8 cellular contexts compared by ENCODE assay signal in the genomic region with DNA sequence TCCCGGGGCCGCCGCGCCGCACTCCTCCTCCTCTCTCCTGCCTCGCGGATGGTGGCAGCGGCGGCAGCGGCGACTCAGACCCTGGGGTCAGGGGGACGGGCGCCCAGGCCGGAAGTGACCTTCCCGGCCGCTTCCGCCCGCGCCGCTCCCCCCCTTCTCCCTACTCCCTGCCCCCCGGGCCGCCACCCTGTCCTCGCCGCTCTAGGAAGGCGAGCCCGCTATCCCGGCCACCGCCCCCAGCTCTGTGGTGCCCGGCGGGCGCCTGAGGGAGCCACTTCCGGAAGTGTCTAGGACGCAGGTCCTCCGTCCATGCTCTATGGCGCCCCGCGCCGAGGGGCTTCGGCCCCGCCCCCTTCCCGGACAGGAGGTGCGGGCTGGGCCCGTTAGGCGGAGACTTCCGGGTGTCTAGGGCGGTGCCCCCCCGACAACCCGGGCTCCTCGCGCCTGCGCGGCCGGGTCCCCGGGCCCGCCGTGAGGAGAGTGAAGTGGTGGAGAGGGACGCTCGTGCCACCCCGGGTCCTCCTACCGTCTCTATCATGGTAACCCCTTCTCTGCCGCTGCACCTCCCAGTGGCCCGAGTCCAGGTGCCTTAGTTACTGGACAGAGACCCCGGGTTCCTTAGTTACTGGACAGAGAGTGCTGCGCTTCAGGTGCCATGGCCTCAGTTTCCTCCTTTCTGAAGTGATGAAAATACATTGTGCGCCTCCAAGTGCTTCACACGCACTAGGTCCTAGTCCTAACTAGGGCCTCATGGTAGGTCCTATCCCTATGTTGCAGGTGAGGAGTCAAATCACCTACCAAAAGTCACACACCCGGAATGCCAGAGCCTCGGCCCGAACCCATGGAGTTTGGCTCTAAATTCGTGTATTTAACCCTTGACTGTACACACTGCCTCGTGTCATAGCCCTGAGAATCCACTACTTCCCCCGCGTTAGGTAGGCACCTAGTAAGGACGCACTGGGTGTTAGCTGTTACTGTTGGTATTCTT. TPM values are rescaled to one million over a fixed set of nuclear protein-coding genes. Genes with fewer than 3 reads are reported as not detected.
DNase-seq lines count a peak whose midpoint lies in the region; TF ChIP-seq lines count a peak whose summit lies in the region.

A gene (minus strand): TSS at position 116 of the 988 bp plus-strand sequence. CDS start 18,078 bp downstream, outside the sequence.

- POLR2A ChIA-PET in HEK293T (lab: Yijun Ruan, JAX), result interaction anchor here (0.7 to 1.5 kb wide), 12 partner anchors 11 to 467 kb away, joined by 3 to 6 read pairs (median 4); a partner anchor contains a TSS

- peaks cover 45 to 48% of the 10 kb centered on the region in 2 experiments for H3K4me1 ChIP-seq in neutrophil (ENCODE audit: control insufficient read depth in 1 of 2, insufficient read depth in 1 of 2, low read depth in 1 of 2, low read length in 1 of 2)

- H3K36me3 ChIP-seq in neutrophil, result no peaks in the 10 kb centered on the region

- DNase-seq in GF-D8 (lab: John Stamatoyannopoulos, UW), result peak; percentile 87
- DNase-seq in HEK293T (ENCODE audit: extremely low spot score), result peak; percentile 95
- DNase-seq in MV-4-11 (lab: John Stamatoyannopoulos, UW), result peak; percentile 97
- DNase-seq in SK-MEL-5 (ENCODE audit: low read depth, low spot score), result peak; percentile 94
- peak; percentile 97 for DNase-seq in activated naive CD4-positive, alpha-beta T cell treated with Interleukin-2 at 50 U/mL for 16 hours
- DNase-seq in foreskin melanocyte, result peak; percentile 95
- peak; percentile 96 for DNase-seq in superior temporal gyrus (ENCODE audit: extremely low spot score)

- CTCF ChIA-PET in HEK293T (lab: Yijun Ruan, JAX), result interaction anchor here (0.6 kb wide), 1 partner anchor 1929 kb away, joined by 3 read pairs; no protein-coding TSS in a partner anchor

- H3K9me3 ChIP-seq in neutrophil, result no peaks in the 10 kb centered on the region

- H3K4me3 ChIP-seq in neutrophil (ENCODE audit: low read depth in 1 of 2, low read length in 1 of 2), result peak within 1 kb of the TSS; percentile 63 to 87

- in situ Hi-C loops in SK-MEL-5 (cut with HindIII; ENCODE audit: low pct_unique_long_range_greater_than_20kb, low sequenced_read_pairs), result no loop called here

- peak within 1 kb of the TSS; percentile 99 for H3K27ac ChIP-seq in neutrophil

- H3K27me3 ChIP-seq in neutrophil, result no peaks in the 10 kb centered on the region

- peak; percentile 43 for TF ChIP-seq CTCF in neutrophil (IDR thresholded peaks at IDR 0.05)

TF ChIP-seq in HEK293T, 16 proteins besides CTCF, POLR2A, EP300 and RAD21:
- TF ChIP-seq FOXM1 (IDR thresholded peaks at IDR 0.05; ENCODE audit: borderline replicate concordance), result peak; percentile 87
- peak; percentile 95 for TF ChIP-seq ELF4 (IDR thresholded peaks at IDR 0.05)
- no peak for TF ChIP-seq FOXK2 (IDR thresholded peaks at IDR 0.05)
TF ChIP-seq in HEK293T: peak in this region for 2.

RNA-seq across cellular contexts. Expression of the gene that starts here (rescaled TPM):
- 30.4 and 31.7 TPM in 2 replicates for total RNA-seq in SK-MEL-5 (2014; rRNA removed; shearing (Covaris generic))
- 32.7 and 34.1 TPM in 2 replicates for polyA plus RNA-seq in SK-MEL-5 (2015; cell fraction: cytosol; rRNA removed)
- 14.4 and 18.1 TPM in 2 replicates for polyA plus RNA-seq in SK-MEL-5 (2015; cell fraction: nucleus; rRNA removed)

Comparison
In these comparisons a context has a peak if more than half of its experiments do, and no peak if none do; other contexts are left out.
1. Peak in every context shown above with its lines: DNase-seq, H3K4me3 ChIP-seq and H3K27ac ChIP-seq.